ENCODE assay signal across 8 cellular contexts in the genomic region with DNA sequence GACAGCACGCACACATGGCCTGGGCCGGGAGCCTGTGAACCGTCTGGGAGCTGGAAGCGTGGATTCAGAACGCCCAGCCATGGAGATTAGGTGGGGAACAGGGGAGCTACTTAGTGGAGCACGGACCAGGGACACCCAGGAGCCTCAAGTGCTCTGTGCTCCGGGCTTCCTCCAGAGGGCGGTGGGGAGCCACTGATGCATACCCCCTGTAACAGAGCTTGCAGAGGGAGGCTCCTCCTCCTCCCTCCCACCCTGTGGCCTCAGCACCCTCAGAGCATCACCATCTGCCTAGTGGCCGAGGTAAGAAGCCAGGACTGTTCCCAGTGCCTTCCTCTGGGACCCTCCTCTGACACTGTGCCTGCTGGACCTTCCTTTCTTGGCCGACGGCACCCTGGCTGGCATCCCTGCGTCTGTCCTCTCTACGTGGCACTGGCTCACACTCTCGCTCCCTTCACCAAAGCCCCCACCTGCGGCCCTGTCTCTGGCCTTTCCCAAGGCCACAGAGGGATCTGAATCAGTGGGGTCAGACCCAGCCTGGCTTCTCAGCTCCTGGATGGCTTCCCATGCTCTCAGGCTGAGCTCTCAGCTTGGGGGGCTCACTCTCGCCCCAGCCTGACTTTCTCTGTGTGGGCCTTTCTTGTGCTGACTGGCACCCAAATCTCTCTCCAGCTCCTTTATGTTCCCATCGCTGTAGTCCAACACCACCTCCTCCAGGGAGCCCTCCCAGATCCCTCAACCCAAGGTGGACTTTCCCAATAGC.
DNase-seq lines count a peak whose midpoint lies in the region; ATAC-seq and TF ChIP-seq lines count a peak whose summit lies in the region.

No MANE protein-coding gene starts in this region.

- no peak overlapping the region for H3K4me3 ChIP-seq in right cardiac atrium (ENCODE audit: low read length)

- POLR2A ChIA-PET in activated B cell treated with CpG ODN at 0.5 μM for 24 hours (lab: Charles Lee): no interaction called here

- H3K27me3 Mint-ChIP-seq in activated B cell treated with CpG ODN at 0.5 μM for 24 hours (no peaks in the 10 kb centered on the region), HFFc6 (ENCODE audit: insufficient read depth) (peaks cover 2% of the 10 kb centered on the region; the same call in 1 of the 2 replicates)

- no peaks in the 10 kb centered on the region for H3K9me3 ChIP-seq in right cardiac atrium (ENCODE audit: control insufficient read depth, low read length)

- no peaks in the 10 kb centered on the region for H3K36me3 Mint-ChIP-seq in activated B cell treated with CpG ODN at 0.5 μM for 24 hours (ENCODE audit: low read depth)
- 0 out of 2 replicates have a peak, but pooled peaks cover 14% of the 10 kb centered on the region for H3K36me3 Mint-ChIP-seq in HFFc6 (ENCODE audit: low read depth)

- WGBS in right cardiac atrium: 46% methylated on average over 17 of the region's 17 CpGs

- H3K4me1 ChIP-seq in right cardiac atrium (ENCODE audit: control insufficient read depth, insufficient read depth, low read length): no peaks in the 10 kb centered on the region

- in situ Hi-C loops in G401 (cut with HindIII; ENCODE audit: low sequenced_read_pairs): no loop called here

- H3K27ac Mint-ChIP-seq in activated B cell treated with CpG ODN at 0.5 μM for 24 hours: no peak overlapping the region
- no peak overlapping the region for H3K27ac Mint-ChIP-seq in HFFc6

- no peaks in the 10 kb centered on the region for H3K4me1 Mint-ChIP-seq in activated B cell treated with CpG ODN at 0.5 μM for 24 hours
- no peaks in the 10 kb centered on the region for H3K4me1 Mint-ChIP-seq in HFFc6 (ENCODE audit: low read depth)

- DNase-seq in G401 (ENCODE audit: low spot score) (peak; percentile 62), NCI-H1105 treated with DMSO at 0.1 percent for 48 hours (lab: John Stamatoyannopoulos, UW) (peak; percentile 67), activated B cell treated with CpG ODN at 0.5 μM for 24 hours (no peak), right cardiac atrium (peak in 2 of 3 donors; percentile 61 to 79), HFFc6 (no peak)
- peak; percentile 23 to 42 for DNase-seq in stimulated activated CD8-positive, alpha-beta memory T cell treated with anti-CD3 and anti-CD28 coated beads, Interleukin-2, amount 100 ng/mL, for 48 hours (ENCODE audit: low read depth in 2 of 2)

- H3K9me3 Mint-ChIP-seq in activated B cell treated with CpG ODN at 0.5 μM for 24 hours (no peaks in the 10 kb centered on the region), HFFc6 (peaks cover 80% of the 10 kb centered on the region)

- TF ChIP-seq CTCF in activated B cell treated with CpG ODN at 0.5 μM for 24 hours (IDR thresholded peaks at IDR 0.05): no peak
- TF ChIP-seq CTCF in HFFc6 (IDR thresholded peaks at IDR 0.05): no peak

- CTCF ChIA-PET in activated B cell treated with CpG ODN at 0.5 μM for 24 hours (lab: Charles Lee): interaction anchor here (1.2 kb wide), 1 partner anchor 258 kb away, joined by 3 read pairs; no protein-coding TSS in a partner anchor

- H3K27me3 ChIP-seq in right cardiac atrium (ENCODE audit: control insufficient read depth, insufficient read depth): no peaks in the 10 kb centered on the region

- intact Hi-C loops in activated B cell treated with CpG ODN at 0.5 μM for 24 hours (cut with micrococcal nuclease): no loop called here
- intact Hi-C loops in right cardiac atrium (cut with DNase I): loop anchor here in 3 of 4 donors (5.0 kb wide), 2 partner anchors 256 to 261 kb away; no protein-coding TSS in a partner anchor

- H3K27ac ChIP-seq in right cardiac atrium (ENCODE audit: low read length): no peak overlapping the region

- H3K4me3 Mint-ChIP-seq in activated B cell treated with CpG ODN at 0.5 μM for 24 hours (no peak overlapping the region), HFFc6 (no peak overlapping the region)

- ATAC-seq in activated B cell treated with CpG ODN at 0.5 μM for 24 hours (ENCODE audit: low read depth) (peak; percentile 49), right cardiac atrium (peak; percentile 63 to 90), HG03521 (IDR thresholded peaks at IDR 0.05; ENCODE audit: unreplicated experiment) (no peak), HG02759 (IDR thresholded peaks at IDR 0.05; ENCODE audit: unreplicated experiment) (no peak)

Comparison
In these comparisons a context has a peak if more than half of its experiments do, and no peak if none do; other contexts are left out.
1. DNase-seq: peak in G401 (single experiment), NCI-H1105 treated with DMSO at 0.1 percent for 48 hours (single experiment), right cardiac atrium (2 of 3) and stimulated activated CD8-positive, alpha-beta memory T cell treated with anti-CD3 and anti-CD28 coated beads, Interleukin-2, amount 100 ng/mL, for 48 hours (2 of 2); none in activated B cell treated with CpG ODN at 0.5 μM for 24 hours (single experiment) and HFFc6 (single experiment).
2. ATAC-seq: peak in activated B cell treated with CpG ODN at 0.5 μM for 24 hours (single experiment) and right cardiac atrium (2 of 2); none in HG03521 (single experiment) and HG02759 (single experiment).